ENCODE assay signal across 1 cellular context in the genomic region with DNA sequence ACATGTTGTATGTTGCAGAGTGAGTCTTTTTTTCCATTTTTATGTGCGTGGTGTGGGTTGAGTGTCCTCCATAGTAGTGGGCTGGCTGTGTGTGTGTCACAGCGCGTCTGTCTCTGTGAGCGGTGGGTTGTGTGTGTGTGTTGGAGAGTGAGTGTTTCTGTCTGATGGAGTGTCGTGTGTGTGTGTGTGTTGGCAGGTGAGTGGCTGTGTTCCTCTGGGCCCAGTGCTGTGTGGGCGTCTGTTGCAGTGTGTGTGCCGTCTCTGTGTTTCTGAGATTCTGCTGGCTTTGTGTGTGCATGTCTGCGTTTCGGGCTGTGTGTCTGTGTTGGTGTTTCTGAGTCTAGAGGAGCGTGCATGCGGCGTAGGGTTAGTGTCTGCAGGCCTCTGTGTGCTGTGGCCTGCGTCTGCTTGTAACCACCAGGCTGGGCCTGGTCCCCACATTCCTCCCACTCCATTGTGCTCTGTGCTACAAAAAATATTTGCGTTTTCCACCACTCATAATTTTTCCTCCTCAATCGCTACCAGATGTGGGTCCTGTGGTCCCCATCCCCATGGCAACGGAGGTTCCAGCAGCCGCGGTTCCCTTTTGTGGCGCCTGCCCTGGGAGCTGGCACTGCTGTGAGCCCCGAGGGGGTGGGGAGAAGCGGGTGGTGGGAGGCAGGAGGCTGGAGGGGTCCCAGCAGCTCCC.
A peak's percentile ranks its signal among the peaks of the same experiment; 100 is the strongest.
TF ChIP-seq lines count a peak whose summit lies in the region.

No MANE protein-coding gene starts in this region.

TF ChIP-seq in K562, 482 proteins besides CTCF, POLR2A, EP300 and RAD21 (continued from another document):
- TF ChIP-seq, protein P1, sequence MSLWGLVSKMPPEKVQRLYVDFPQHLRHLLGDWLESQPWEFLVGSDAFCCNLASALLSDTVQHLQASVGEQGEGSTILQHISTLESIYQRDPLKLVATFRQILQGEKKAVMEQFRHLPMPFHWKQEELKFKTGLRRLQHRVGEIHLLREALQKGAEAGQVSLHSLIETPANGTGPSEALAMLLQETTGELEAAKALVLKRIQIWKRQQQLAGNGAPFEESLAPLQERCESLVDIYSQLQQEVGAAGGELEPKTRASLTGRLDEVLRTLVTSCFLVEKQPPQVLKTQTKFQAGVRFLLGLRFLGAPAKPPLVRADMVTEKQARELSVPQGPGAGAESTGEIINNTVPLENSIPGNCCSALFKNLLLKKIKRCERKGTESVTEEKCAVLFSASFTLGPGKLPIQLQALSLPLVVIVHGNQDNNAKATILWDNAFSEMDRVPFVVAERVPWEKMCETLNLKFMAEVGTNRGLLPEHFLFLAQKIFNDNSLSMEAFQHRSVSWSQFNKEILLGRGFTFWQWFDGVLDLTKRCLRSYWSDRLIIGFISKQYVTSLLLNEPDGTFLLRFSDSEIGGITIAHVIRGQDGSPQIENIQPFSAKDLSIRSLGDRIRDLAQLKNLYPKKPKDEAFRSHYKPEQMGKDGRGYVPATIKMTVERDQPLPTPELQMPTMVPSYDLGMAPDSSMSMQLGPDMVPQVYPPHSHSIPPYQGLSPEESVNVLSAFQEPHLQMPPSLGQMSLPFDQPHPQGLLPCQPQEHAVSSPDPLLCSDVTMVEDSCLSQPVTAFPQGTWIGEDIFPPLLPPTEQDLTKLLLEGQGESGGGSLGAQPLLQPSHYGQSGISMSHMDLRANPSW (CRISPR knock-in tag; IDR thresholded peaks at IDR 0.05): no peak
- TF ChIP-seq TAF15 (IDR thresholded peaks at IDR 0.05; ENCODE audit: low read depth, low read length) (0 out of 2 replicates have a peak, but pooled peaks have one; percentile 39), MAFF (IDR thresholded peaks at IDR 0.05; ENCODE audit: low read length) (no peak), FOS (IDR thresholded peaks at IDR 0.05; ENCODE audit: extremely low read depth, insufficient read length) (no peak), ZSCAN29 (IDR thresholded peaks at IDR 0.05) (no peak), U2AF1 (optimal IDR thresholded peaks at IDR 0.05; ENCODE audit: low read depth, low read length) (no peak), BACH1 (tag; IDR thresholded peaks at IDR 0.05) (no peak), ZBTB33 (CRISPR knock-in tag; IDR thresholded peaks at IDR 0.05) (no peak), POLR2H (tag; IDR thresholded peaks at IDR 0.05; ENCODE audit: low read depth) (no peak), CBX8 (IDR thresholded peaks at IDR 0.05; ENCODE audit: borderline replicate concordance, extremely low read depth, low read depth, low read length, poor library complexity, severe bottlenecking) (no peak), CSDE1 (IDR thresholded peaks at IDR 0.05) (0 out of 4 replicates have a peak, but pooled peaks of 1 of the 2 experiments have one; percentile 36), HDAC1 (IDR thresholded peaks at IDR 0.05) (peak in 1 of 2 experiments; percentile 64; a peak in 1 of 4 replicates), KAT7 (CRISPR knock-in tag; IDR thresholded peaks at IDR 0.05; ENCODE audit: borderline replicate concordance) (no peak), TGIF2 (CRISPR knock-in tag; IDR thresholded peaks at IDR 0.05) (no peak), IRF2 (CRISPR knock-in tag; IDR thresholded peaks at IDR 0.05) (peak; percentile 5; the same call in 1 of the 2 replicates), ZNF766 (CRISPR knock-in tag; conservative IDR thresholded peaks at IDR 0.05) (no peak), ARID2 (IDR thresholded peaks at IDR 0.05) (no peak; the same call in 1 of the 2 replicates), MAX (CRISPR knock-in tag; IDR thresholded peaks at IDR 0.05) (peak; percentile 38), JUND (IDR thresholded peaks at IDR 0.05; ENCODE audit: borderline replicate concordance, low read depth, low read length) (no peak), JUND (tag; IDR thresholded peaks at IDR 0.05; ENCODE audit: borderline replicate concordance, low read depth, low read length) (no peak), MCM3 (IDR thresholded peaks at IDR 0.05) (peak; percentile 96), TAF1 (IDR thresholded peaks at IDR 0.05; ENCODE audit: control insufficient read depth, extremely low read depth, insufficient read depth, low read length, severe bottlenecking) (no peak), RHOXF2B (CRISPR knock-in tag; conservative IDR thresholded peaks at IDR 0.05) (no peak), ZNF324 (CRISPR knock-in tag; IDR thresholded peaks at IDR 0.05) (no peak), ZNF57 (CRISPR knock-in tag; IDR thresholded peaks at IDR 0.05) (no peak), ETS1 (conservative IDR thresholded peaks at IDR 0.05; ENCODE audit: control insufficient read depth, low read depth, low read length) (no peak), L3MBTL2 (IDR thresholded peaks at IDR 0.05) (no peak), U2AF2 (optimal IDR thresholded peaks at IDR 0.05; ENCODE audit: low read depth, low read length) (no peak), SMARCC2 (IDR thresholded peaks at IDR 0.05; ENCODE audit: low read depth) (no peak), IRF1 (CRISPR knock-in tag; IDR thresholded peaks at IDR 0.05; ENCODE audit: borderline replicate concordance) (no peak)
- TF ChIP-seq, protein P2, sequence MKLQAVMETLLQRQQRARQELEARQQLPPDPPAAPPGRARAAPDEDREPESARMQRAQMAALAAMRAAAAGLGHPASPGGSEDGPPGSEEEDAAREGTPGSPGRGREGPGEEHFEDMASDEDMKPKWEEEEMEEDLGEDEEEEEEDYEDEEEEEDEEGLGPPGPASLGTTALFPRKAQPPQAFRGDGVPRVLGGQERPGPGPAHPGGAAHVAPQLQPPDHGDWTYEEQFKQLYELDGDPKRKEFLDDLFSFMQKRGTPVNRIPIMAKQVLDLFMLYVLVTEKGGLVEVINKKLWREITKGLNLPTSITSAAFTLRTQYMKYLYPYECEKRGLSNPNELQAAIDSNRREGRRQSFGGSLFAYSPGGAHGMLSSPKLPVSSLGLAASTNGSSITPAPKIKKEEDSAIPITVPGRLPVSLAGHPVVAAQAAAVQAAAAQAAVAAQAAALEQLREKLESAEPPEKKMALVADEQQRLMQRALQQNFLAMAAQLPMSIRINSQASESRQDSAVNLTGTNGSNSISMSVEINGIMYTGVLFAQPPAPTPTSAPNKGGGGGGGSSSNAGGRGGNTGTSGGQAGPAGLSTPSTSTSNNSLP (IDR thresholded peaks at IDR 0.05; ENCODE audit: borderline replicate concordance, low read depth, low read length): no peak
- TF ChIP-seq, protein P3, sequence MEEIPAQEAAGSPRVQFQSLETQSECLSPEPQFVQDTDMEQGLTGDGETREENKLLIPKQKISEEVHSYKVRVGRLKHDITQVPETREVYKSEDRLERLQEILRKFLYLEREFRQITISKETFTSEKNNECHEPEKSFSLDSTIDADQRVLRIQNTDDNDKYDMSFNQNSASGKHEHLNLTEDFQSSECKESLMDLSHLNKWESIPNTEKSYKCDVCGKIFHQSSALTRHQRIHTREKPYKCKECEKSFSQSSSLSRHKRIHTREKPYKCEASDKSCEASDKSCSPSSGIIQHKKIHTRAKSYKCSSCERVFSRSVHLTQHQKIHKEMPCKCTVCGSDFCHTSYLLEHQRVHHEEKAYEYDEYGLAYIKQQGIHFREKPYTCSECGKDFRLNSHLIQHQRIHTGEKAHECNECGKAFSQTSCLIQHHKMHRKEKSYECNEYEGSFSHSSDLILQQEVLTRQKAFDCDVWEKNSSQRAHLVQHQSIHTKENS (CRISPR knock-in tag; IDR thresholded peaks at IDR 0.05): no peak
- TF ChIP-seq, protein P4, sequence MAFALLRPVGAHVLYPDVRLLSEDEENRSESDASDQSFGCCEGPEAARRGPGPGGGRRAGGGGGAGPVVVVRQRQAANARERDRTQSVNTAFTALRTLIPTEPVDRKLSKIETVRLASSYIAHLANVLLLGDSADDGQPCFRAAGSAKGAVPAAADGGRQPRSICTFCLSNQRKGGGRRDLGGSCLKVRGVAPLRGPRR (CRISPR knock-in tag; IDR thresholded peaks at IDR 0.05): no peak
- TF ChIP-seq, protein P5, sequence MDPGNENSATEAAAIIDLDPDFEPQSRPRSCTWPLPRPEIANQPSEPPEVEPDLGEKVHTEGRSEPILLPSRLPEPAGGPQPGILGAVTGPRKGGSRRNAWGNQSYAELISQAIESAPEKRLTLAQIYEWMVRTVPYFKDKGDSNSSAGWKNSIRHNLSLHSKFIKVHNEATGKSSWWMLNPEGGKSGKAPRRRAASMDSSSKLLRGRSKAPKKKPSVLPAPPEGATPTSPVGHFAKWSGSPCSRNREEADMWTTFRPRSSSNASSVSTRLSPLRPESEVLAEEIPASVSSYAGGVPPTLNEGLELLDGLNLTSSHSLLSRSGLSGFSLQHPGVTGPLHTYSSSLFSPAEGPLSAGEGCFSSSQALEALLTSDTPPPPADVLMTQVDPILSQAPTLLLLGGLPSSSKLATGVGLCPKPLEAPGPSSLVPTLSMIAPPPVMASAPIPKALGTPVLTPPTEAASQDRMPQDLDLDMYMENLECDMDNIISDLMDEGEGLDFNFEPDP (CRISPR knock-in tag; IDR thresholded peaks at IDR 0.05): no peak
